Comparison of ENCODE assay signal across 1 cellular context in the genomic region with DNA sequence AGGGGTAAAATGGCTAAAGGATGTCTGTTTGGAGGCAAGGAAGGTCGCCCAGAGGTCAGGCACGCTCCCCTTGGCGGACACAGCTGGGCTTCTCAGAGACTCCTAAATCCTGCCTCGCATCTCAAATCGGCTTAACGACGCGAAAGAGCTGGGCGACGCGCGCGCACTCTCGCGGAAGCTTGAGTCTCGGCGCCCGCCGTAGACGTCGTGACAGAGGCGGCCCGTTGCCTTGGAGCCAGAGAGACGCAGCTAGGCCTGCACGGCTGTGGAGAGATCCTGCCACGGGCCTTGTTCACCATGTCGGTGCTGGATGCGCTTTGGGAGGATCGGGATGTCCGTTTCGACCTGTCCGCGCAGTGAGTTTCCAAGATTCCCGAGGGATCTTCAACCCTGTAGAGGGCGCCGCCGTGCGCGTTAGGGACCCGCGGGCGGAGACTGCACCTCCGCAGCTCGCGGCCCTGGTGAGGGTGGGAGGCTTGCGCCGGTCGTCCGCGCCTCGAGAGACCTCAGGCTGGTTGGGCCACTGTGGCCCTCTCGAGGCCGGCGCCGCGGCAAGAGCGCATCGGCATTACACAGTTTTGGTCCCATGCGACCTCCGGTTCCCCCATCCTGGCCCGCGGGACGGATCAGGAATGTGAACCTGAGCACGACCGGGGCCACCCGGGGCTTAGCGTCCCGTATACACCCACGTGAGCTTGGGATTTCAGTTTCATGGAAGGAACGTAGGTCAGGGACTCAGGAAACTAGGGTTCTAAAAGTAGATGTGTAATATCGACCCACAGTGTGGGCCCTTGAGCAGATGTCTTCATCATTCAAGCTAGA.
TF ChIP-seq lines count a peak whose summit lies in the region.

A gene (plus strand): TSS at position 238 of the 822 bp plus-strand sequence. CDS start 60 bp downstream, at position 298.

TF ChIP-seq in HepG2, 621 proteins besides CTCF, POLR2A, EP300 and RAD21 (continued from another document and continues in another):
- TF ChIP-seq, protein P1, sequence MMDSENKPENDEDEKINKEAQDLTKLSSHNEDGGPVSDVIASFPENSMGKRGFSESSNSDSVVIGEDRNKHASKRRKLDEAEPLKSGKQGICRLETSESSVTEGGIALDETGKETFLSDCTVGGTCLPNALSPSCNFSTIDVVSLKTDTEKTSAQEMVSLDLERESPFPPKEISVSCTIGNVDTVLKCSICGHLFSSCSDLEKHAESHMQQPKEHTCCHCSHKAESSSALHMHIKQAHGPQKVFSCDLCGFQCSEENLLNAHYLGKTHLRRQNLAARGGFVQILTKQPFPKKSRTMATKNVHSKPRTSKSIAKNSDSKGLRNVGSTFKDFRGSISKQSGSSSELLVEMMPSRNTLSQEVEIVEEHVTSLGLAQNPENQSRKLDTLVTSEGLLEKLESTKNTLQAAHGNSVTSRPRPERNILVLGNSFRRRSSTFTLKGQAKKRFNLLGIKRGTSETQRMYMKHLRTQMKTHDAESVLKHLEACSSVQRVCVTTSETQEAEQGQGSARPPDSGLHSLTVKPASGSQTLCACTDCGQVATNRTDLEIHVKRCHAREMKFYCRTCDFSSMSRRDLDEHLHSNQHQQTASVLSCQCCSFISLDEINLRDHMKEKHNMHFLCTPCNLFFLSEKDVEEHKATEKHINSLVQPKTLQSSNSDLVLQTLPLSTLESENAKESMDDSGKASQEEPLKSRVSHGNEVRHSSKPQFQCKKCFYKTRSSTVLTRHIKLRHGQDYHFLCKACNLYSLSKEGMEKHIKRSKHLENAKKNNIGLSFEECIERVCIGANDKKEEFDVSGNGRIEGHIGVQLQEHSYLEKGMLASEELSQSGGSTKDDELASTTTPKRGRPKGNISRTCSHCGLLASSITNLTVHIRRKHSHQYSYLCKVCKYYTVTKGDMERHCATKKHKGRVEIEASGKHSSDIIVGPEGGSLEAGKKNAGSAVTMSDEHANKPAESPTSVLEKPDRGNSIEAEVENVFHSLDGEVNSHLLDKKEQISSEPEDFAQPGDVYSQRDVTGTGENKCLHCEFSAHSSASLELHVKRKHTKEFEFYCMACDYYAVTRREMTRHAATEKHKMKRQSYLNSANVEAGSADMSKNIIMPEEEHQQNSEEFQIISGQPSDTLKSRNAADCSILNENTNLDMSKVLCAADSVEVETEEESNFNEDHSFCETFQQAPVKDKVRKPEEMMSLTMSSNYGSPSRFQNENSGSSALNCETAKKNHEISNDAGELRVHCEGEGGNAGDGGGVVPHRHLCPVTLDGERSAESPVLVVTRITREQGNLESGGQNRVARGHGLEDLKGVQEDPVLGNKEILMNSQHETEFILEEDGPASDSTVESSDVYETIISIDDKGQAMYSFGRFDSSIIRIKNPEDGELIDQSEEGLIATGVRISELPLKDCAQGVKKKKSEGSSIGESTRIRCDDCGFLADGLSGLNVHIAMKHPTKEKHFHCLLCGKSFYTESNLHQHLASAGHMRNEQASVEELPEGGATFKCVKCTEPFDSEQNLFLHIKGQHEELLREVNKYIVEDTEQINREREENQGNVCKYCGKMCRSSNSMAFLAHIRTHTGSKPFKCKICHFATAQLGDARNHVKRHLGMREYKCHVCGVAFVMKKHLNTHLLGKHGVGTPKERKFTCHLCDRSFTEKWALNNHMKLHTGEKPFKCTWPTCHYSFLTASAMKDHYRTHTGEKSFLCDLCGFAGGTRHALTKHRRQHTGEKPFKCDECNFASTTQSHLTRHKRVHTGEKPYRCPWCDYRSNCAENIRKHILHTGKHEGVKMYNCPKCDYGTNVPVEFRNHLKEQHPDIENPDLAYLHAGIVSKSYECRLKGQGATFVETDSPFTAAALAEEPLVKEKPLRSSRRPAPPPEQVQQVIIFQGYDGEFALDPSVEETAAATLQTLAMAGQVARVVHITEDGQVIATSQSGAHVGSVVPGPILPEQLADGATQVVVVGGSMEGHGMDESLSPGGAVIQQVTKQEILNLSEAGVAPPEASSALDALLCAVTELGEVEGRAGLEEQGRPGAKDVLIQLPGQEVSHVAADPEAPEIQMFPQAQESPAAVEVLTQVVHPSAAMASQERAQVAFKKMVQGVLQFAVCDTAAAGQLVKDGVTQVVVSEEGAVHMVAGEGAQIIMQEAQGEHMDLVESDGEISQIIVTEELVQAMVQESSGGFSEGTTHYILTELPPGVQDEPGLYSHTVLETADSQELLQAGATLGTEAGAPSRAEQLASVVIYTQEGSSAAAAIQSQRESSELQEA (CRISPR knock-in tag; IDR thresholded peaks at IDR 0.05; ENCODE audit: not compliant biosample characterization): peak; percentile 91
- no peak for TF ChIP-seq SETDB1 (CRISPR knock-in tag; IDR thresholded peaks at IDR 0.05; ENCODE audit: borderline replicate concordance)
- 0 out of 2 replicates have a peak, but pooled peaks have one; percentile 34 for TF ChIP-seq ONECUT2 (CRISPR knock-in tag; IDR thresholded peaks at IDR 0.05)
- no peak for TF ChIP-seq EZH2 (conservative IDR thresholded peaks at IDR 0.05; ENCODE audit: low read depth, low read length)
- TF ChIP-seq, protein P2, sequence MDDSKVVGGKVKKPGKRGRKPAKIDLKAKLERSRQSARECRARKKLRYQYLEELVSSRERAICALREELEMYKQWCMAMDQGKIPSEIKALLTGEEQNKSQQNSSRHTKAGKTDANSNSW (CRISPR knock-in tag; IDR thresholded peaks at IDR 0.05; ENCODE audit: borderline replicate concordance): 0 out of 2 replicates have a peak, but pooled peaks have one; percentile 11
- no peak for TF ChIP-seq SCMH1 (CRISPR knock-in tag; IDR thresholded peaks at IDR 0.05; ENCODE audit: borderline replicate concordance)
- peak; percentile 92 for TF ChIP-seq ZNF350 (CRISPR knock-in tag; IDR thresholded peaks at IDR 0.05; ENCODE audit: borderline replicate concordance, low read depth)
- TF ChIP-seq KAT7 (CRISPR knock-in tag; IDR thresholded peaks at IDR 0.05; ENCODE audit: borderline replicate concordance): peak; percentile 97
- no peak for TF ChIP-seq NR2F2 (IDR thresholded peaks at IDR 0.05; ENCODE audit: borderline replicate concordance, low read depth)
- TF ChIP-seq ZFX (CRISPR knock-in tag; IDR thresholded peaks at IDR 0.05; ENCODE audit: low read depth): peak; percentile 98
- peak; percentile 99 for TF ChIP-seq ZFY (CRISPR knock-in tag; IDR thresholded peaks at IDR 0.05)
- peak; percentile 93 for TF ChIP-seq XRCC5 (optimal IDR thresholded peaks at IDR 0.05; ENCODE audit: low read length)
- TF ChIP-seq ZNF326 (CRISPR knock-in tag; IDR thresholded peaks at IDR 0.05; ENCODE audit: borderline replicate concordance): no peak
- TF ChIP-seq ZNF558 (CRISPR knock-in tag; IDR thresholded peaks at IDR 0.05; ENCODE audit: borderline replicate concordance): peak; percentile 99
- TF ChIP-seq TMF1 (CRISPR knock-in tag; IDR thresholded peaks at IDR 0.05; ENCODE audit: low read depth): peak; percentile 95
- TF ChIP-seq POLR2AphosphoS2 (IDR thresholded peaks at IDR 0.05; ENCODE audit: low read depth, low read length): no peak
- peak; percentile 58; the same call in 1 of the 2 replicates for TF ChIP-seq ZNF552 (CRISPR knock-in tag; IDR thresholded peaks at IDR 0.05; ENCODE audit: borderline replicate concordance)
- TF ChIP-seq ZNF709 (CRISPR knock-in tag; IDR thresholded peaks at IDR 0.05): peak; percentile 91
- TF ChIP-seq, protein P3, sequence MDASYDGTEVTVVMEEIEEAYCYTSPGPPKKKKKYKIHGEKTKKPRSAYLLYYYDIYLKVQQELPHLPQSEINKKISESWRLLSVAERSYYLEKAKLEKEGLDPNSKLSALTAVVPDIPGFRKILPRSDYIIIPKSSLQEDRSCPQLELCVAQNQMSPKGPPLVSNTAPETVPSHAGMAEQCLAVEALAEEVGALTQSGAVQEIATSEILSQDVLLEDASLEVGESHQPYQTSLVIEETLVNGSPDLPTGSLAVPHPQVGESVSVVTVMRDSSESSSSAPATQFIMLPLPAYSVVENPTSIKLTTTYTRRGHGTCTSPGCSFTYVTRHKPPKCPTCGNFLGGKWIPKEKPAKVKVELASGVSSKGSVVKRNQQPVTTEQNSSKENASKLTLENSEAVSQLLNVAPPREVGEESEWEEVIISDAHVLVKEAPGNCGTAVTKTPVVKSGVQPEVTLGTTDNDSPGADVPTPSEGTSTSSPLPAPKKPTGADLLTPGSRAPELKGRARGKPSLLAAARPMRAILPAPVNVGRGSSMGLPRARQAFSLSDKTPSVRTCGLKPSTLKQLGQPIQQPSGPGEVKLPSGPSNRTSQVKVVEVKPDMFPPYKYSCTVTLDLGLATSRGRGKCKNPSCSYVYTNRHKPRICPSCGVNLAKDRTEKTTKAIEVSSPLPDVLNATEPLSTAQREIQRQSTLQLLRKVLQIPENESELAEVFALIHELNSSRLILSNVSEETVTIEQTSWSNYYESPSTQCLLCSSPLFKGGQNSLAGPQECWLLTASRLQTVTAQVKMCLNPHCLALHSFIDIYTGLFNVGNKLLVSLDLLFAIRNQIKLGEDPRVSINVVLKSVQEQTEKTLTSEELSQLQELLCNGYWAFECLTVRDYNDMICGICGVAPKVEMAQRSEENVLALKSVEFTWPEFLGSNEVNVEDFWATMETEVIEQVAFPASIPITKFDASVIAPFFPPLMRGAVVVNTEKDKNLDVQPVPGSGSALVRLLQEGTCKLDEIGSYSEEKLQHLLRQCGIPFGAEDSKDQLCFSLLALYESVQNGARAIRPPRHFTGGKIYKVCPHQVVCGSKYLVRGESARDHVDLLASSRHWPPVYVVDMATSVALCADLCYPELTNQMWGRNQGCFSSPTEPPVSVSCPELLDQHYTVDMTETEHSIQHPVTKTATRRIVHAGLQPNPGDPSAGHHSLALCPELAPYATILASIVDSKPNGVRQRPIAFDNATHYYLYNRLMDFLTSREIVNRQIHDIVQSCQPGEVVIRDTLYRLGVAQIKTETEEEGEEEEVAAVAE (CRISPR knock-in tag; IDR thresholded peaks at IDR 0.05; ENCODE audit: borderline replicate concordance): peak; percentile 72
- TF ChIP-seq ZNF747 (CRISPR knock-in tag; IDR thresholded peaks at IDR 0.05; ENCODE audit: borderline replicate concordance): peak; percentile 81; the same call in 1 of the 2 replicates
- TF ChIP-seq, protein P4, sequence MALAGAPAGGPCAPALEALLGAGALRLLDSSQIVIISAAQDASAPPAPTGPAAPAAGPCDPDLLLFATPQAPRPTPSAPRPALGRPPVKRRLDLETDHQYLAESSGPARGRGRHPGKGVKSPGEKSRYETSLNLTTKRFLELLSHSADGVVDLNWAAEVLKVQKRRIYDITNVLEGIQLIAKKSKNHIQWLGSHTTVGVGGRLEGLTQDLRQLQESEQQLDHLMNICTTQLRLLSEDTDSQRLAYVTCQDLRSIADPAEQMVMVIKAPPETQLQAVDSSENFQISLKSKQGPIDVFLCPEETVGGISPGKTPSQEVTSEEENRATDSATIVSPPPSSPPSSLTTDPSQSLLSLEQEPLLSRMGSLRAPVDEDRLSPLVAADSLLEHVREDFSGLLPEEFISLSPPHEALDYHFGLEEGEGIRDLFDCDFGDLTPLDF (CRISPR knock-in tag; IDR thresholded peaks at IDR 0.05): peak; percentile 47; the same call in 1 of the 2 replicates
- TF ChIP-seq, protein P5, sequence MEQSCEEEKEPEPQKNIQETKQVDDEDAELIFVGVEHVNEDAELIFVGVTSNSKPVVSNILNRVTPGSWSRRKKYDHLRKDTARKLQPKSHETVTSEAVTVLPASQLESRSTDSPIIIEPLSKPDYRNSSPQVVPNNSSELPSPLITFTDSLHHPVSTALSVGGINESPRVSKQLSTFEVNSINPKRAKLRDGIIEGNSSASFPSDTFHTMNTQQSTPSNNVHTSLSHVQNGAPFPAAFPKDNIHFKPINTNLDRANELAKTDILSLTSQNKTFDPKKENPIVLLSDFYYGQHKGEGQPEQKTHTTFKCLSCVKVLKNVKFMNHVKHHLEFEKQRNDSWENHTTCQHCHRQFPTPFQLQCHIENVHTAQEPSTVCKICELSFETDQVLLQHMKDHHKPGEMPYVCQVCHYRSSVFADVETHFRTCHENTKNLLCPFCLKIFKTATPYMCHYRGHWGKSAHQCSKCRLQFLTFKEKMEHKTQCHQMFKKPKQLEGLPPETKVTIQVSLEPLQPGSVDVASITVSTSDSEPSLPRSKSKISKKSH (CRISPR knock-in tag; IDR thresholded peaks at IDR 0.05; ENCODE audit: borderline replicate concordance): peak; percentile 93
- TF ChIP-seq ZNF501 (CRISPR knock-in tag; IDR thresholded peaks at IDR 0.05): peak; percentile 97
- TF ChIP-seq ZNF333 (CRISPR knock-in tag; IDR thresholded peaks at IDR 0.05; ENCODE audit: borderline replicate concordance): 0 out of 2 replicates have a peak, but pooled peaks have one; percentile 90
- 0 out of 2 replicates have a peak, but pooled peaks have one; percentile 24 for TF ChIP-seq ZNF256 (CRISPR knock-in tag; conservative IDR thresholded peaks at IDR 0.05)
- 0 out of 2 replicates have a peak, but pooled peaks have one; percentile 41 for TF ChIP-seq ZNF644 (CRISPR knock-in tag; IDR thresholded peaks at IDR 0.05; ENCODE audit: low read depth)
- TF ChIP-seq, protein P6, sequence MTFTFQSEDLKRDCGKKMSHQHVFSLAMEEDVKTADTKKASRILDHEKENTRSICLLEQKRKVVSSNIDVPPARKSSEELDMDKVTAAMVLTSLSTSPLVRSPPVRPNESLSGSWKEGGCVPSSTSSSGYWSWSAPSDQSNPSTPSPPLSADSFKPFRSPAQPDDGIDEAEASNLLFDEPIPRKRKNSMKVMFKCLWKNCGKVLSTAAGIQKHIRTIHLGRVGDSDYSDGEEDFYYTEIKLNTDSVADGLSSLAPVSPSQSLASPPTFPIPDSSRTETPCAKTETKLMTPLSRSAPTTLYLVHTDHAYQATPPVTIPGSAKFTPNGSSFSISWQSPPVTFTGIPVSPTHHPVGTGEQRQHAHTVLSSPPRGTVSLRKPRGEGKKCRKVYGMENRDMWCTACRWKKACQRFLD (CRISPR knock-in tag; IDR thresholded peaks at IDR 0.05; ENCODE audit: borderline replicate concordance): peak; percentile 83; the same call in 1 of the 2 replicates
- TF ChIP-seq ARNT (IDR thresholded peaks at IDR 0.05): no peak
- peak; percentile 99 for TF ChIP-seq TAF15 (IDR thresholded peaks at IDR 0.05; ENCODE audit: low read depth, low read length, poor library complexity, severe bottlenecking)
- TF ChIP-seq BRCA1 (CRISPR knock-in tag; IDR thresholded peaks at IDR 0.05): no peak
- TF ChIP-seq ZFP1 (CRISPR knock-in tag; IDR thresholded peaks at IDR 0.05): peak; percentile 85
- peak; percentile 82 for TF ChIP-seq RFX1 (IDR thresholded peaks at IDR 0.05)
- TF ChIP-seq ZNF768 (CRISPR knock-in tag; IDR thresholded peaks at IDR 0.05): peak; percentile 84
- TF ChIP-seq HNF4A (CRISPR knock-in tag; IDR thresholded peaks at IDR 0.05): no peak; the same call in 1 of the 2 replicates
- peak; percentile 92 for TF ChIP-seq SPEN (CRISPR knock-in tag; IDR thresholded peaks at IDR 0.05; ENCODE audit: low read depth)
- TF ChIP-seq ZNF441 (CRISPR knock-in tag; IDR thresholded peaks at IDR 0.05; ENCODE audit: borderline replicate concordance): peak; percentile 88
